In the genomic region with DNA sequence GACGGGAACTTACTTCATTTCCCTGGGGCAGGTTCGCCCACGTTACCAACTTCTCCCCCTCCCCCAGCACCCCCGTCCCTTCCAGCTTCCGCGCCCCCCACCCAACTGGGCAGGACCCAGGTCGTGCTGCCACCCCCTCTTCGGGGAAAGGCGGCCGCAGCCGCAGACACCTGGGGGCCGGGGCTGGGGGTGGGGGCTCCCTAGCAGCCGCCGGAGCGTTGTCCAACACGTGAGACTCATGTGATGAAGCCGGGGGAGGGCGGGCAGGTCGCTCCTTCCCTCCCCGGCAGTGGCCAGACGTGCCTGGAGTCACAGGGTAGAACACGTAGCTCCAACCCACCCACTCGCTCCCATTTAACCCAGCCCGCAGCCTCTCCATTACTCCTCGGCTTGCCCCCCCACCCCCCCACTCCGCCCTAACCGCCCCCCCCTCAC, we compare ENCODE assay signal across 1 cellular context.
TF ChIP-seq lines count a peak whose summit lies in the region.

No MANE protein-coding gene starts in this region.

TF ChIP-seq in HEK293, 187 proteins besides CTCF, POLR2A, EP300 and RAD21 (continued from another document):
- TF ChIP-seq, protein P1, sequence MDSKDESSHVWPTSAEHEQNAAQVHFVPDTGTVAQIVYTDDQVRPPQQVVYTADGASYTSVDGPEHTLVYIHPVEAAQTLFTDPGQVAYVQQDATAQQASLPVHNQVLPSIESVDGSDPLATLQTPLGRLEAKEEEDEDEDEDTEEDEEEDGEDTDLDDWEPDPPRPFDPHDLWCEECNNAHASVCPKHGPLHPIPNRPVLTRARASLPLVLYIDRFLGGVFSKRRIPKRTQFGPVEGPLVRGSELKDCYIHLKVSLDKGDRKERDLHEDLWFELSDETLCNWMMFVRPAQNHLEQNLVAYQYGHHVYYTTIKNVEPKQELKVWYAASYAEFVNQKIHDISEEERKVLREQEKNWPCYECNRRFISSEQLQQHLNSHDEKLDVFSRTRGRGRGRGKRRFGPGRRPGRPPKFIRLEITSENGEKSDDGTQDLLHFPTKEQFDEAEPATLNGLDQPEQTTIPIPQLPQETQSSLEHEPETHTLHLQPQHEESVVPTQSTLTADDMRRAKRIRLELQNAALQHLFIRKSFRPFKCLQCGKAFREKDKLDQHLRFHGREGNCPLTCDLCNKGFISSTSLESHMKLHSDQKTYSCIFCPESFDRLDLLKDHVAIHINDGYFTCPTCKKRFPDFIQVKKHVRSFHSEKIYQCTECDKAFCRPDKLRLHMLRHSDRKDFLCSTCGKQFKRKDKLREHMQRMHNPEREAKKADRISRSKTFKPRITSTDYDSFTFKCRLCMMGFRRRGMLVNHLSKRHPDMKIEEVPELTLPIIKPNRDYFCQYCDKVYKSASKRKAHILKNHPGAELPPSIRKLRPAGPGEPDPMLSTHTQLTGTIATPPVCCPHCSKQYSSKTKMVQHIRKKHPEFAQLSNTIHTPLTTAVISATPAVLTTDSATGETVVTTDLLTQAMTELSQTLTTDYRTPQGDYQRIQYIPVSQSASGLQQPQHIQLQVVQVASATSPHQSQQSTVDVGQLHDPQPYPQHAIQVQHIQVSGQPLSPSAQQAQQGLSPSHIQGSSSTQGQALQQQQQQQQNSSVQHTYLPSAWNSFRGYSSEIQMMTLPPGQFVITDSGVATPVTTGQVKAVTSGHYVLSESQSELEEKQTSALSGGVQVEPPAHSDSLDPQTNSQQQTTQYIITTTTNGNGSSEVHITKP (tag by site-specific recombination; IDR thresholded peaks at IDR 0.05) = 0 out of 2 replicates have a peak, but pooled peaks have one; percentile 7
- TF ChIP-seq, protein P2, sequence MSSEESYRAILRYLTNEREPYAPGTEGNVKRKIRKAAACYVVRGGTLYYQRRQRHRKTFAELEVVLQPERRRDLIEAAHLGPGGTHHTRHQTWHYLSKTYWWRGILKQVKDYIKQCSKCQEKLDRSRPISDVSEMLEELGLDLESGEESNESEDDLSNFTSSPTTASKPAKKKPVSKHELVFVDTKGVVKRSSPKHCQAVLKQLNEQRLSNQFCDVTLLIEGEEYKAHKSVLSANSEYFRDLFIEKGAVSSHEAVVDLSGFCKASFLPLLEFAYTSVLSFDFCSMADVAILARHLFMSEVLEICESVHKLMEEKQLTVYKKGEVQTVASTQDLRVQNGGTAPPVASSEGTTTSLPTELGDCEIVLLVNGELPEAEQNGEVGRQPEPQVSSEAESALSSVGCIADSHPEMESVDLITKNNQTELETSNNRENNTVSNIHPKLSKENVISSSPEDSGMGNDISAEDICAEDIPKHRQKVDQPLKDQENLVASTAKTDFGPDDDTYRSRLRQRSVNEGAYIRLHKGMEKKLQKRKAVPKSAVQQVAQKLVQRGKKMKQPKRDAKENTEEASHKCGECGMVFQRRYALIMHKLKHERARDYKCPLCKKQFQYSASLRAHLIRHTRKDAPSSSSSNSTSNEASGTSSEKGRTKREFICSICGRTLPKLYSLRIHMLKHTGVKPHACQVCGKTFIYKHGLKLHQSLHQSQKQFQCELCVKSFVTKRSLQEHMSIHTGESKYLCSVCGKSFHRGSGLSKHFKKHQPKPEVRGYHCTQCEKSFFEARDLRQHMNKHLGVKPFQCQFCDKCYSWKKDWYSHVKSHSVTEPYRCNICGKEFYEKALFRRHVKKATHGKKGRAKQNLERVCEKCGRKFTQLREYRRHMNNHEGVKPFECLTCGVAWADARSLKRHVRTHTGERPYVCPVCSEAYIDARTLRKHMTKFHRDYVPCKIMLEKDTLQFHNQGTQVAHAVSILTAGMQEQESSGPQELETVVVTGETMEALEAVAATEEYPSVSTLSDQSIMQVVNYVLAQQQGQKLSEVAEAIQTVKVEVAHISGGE (tag by site-specific recombination; conservative IDR thresholded peaks at IDR 0.05; ENCODE audit: low read depth) = no peak
- TF ChIP-seq ZBTB7A (tag by site-specific recombination; IDR thresholded peaks at IDR 0.05; ENCODE audit: low read depth) (no peak), GLI4 (tag by site-specific recombination; IDR thresholded peaks at IDR 0.05) (no peak), OVOL3 (tag by site-specific recombination; IDR thresholded peaks at IDR 0.05) (no peak), ZNF223 (tag by site-specific recombination; IDR thresholded peaks at IDR 0.05) (no peak), ZNF16 (tag by site-specific recombination; IDR thresholded peaks at IDR 0.05; ENCODE audit: low read depth) (no peak), YY2 (tag by site-specific recombination; IDR thresholded peaks at IDR 0.05) (no peak), ZBTB8A (tag by site-specific recombination; IDR thresholded peaks at IDR 0.05) (no peak)
- TF ChIP-seq, protein P3, sequence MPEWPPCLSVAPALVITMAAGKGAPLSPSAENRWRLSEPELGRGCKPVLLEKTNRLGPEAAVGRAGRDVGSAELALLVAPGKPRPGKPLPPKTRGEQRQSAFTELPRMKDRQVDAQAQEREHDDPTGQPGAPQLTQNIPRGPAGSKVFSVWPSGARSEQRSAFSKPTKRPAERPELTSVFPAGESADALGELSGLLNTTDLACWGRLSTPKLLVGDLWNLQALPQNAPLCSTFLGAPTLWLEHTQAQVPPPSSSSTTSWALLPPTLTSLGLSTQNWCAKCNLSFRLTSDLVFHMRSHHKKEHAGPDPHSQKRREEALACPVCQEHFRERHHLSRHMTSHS (tag by site-specific recombination; IDR thresholded peaks at IDR 0.05) = no peak
